In the genomic region with DNA sequence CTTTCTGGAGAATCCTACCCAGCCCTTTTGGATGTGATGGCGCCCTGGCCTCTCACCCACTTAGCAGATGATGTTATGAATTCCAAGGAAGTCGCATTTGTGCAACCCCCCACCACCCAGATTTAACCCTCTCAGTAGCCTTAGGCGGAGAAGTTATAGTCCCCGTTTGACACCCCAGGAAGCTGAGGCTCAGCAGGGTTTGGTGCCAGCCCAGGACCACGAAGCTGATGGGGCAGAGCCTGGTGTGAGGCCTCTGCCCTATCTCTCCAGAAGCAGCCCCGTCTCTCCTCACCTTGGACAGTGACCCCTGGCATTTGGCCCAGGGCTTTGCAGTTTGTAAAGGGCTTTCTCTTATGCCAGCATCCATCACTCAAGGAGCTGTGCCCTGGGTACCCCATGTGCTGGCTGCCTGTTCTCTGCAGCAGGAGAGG, we compare ENCODE assay signal across 7 cellular contexts. TPM values are rescaled to one million over a fixed set of nuclear protein-coding genes. Genes with fewer than 3 reads are reported as not detected.
DNase-seq lines count a peak whose midpoint lies in the region; ATAC-seq and TF ChIP-seq lines count a peak whose summit lies in the region.

No MANE protein-coding gene starts in this region.

- H3K9ac ChIP-seq in iPS-20b (ENCODE audit: low read depth, low read length) (peak overlapping the region; percentile 13; the same call in 1 of the 2 replicates), subcutaneous abdominal adipose tissue (ENCODE audit: low read length in 5 of 5) (peak overlapping the region; percentile 17 to 84 (median 68))

- no peak for TF ChIP-seq CTCF in HFFc6 (IDR thresholded peaks at IDR 0.05)

- H3K4me3 Mint-ChIP-seq in HFFc6 = peak overlapping the region; percentile 90
- H3K4me3 Mint-ChIP-seq in activated naive CD8-positive, alpha-beta T cell treated with anti-CD3 and anti-CD28 coated beads, Interleukin-2, amount 10 ng/mL, durations not matched to agents 7 days and 5 days = peak overlapping the region; percentile 79

- POLR2A ChIA-PET in activated naive CD8-positive, alpha-beta T cell treated with anti-CD3 and anti-CD28 coated beads, Interleukin-2, amount 10 ng/mL, durations not matched to agents 7 days and 5 days (lab: Charles Lee) = no interaction called here

- H3K27ac ChIP-seq in iPS-20b (ENCODE audit: low read length) = no peak overlapping the region
- H3K27ac ChIP-seq in subcutaneous abdominal adipose tissue (ENCODE audit: low read depth, low read length) = peak overlapping the region; percentile 46

- no peak for DNase-seq in HFFc6
- DNase-seq in activated naive CD8-positive, alpha-beta T cell treated with anti-CD3 and anti-CD28 coated beads, Interleukin-2, amount 10 ng/mL, durations not matched to agents 7 days and 5 days = no peak
- DNase-seq in NCI-H128 (lab: John Stamatoyannopoulos, UW; ENCODE audit: unreplicated experiment) = no peak
- DNase-seq in NCI-H1092 (lab: John Stamatoyannopoulos, UW) = no peak
- no peak for DNase-seq in activated CD4-positive, CD25-positive, alpha-beta regulatory T cell (lab: John Stamatoyannopoulos, UW)

- H3K4me1 ChIP-seq in iPS-20b (ENCODE audit: insufficient read depth, low read length) = peaks cover 17% of the 10 kb centered on the region; the same call in 1 of the 2 replicates
- H3K4me1 ChIP-seq in subcutaneous abdominal adipose tissue (ENCODE audit: control insufficient read depth in 5 of 5, insufficient read depth in 5 of 5, low read length in 5 of 5) = peaks cover 18 to 76% (median 56%) of the 10 kb centered on the region in 5 donors

- H3K27me3 ChIP-seq in iPS-20b (ENCODE audit: insufficient read depth, low read length) = peaks cover 12% of the 10 kb centered on the region; the same call in 1 of the 2 replicates
- H3K27me3 ChIP-seq in subcutaneous abdominal adipose tissue (ENCODE audit: control insufficient read depth in 5 of 5, insufficient read depth in 4 of 5, low read length in 5 of 5) = no peaks in the 10 kb centered on the region

- no peaks in the 10 kb centered on the region for H3K9me3 Mint-ChIP-seq in HFFc6
- H3K9me3 Mint-ChIP-seq in activated naive CD8-positive, alpha-beta T cell treated with anti-CD3 and anti-CD28 coated beads, Interleukin-2, amount 10 ng/mL, durations not matched to agents 7 days and 5 days = no peaks in the 10 kb centered on the region

- H3K27ac Mint-ChIP-seq in HFFc6 = peak overlapping the region; percentile 85
- H3K27ac Mint-ChIP-seq in activated naive CD8-positive, alpha-beta T cell treated with anti-CD3 and anti-CD28 coated beads, Interleukin-2, amount 10 ng/mL, durations not matched to agents 7 days and 5 days = no peak overlapping the region

- peaks cover 51% of the 10 kb centered on the region for H3K4me1 Mint-ChIP-seq in HFFc6 (ENCODE audit: low read depth)
- H3K4me1 Mint-ChIP-seq in activated naive CD8-positive, alpha-beta T cell treated with anti-CD3 and anti-CD28 coated beads, Interleukin-2, amount 10 ng/mL, durations not matched to agents 7 days and 5 days = peaks cover 21% of the 10 kb centered on the region

- peak overlapping the region; percentile 83; the same call in 1 of the 2 replicates for H3K4me3 ChIP-seq in iPS-20b (ENCODE audit: low read length)
- peak overlapping the region; percentile 79 to 93 (median 82) for H3K4me3 ChIP-seq in subcutaneous abdominal adipose tissue (ENCODE audit: low read depth in 1 of 5, low read length in 5 of 5)

- H3K36me3 Mint-ChIP-seq in HFFc6 (ENCODE audit: low read depth) = no peaks in the 10 kb centered on the region
- H3K36me3 Mint-ChIP-seq in activated naive CD8-positive, alpha-beta T cell treated with anti-CD3 and anti-CD28 coated beads, Interleukin-2, amount 10 ng/mL, durations not matched to agents 7 days and 5 days = no peaks in the 10 kb centered on the region

- H3K36me3 ChIP-seq in iPS-20b (ENCODE audit: insufficient read depth, low read depth, low read length) = no peaks in the 10 kb centered on the region
- H3K36me3 ChIP-seq in subcutaneous abdominal adipose tissue (ENCODE audit: control insufficient read depth in 5 of 5, insufficient read depth in 5 of 5, low read length in 5 of 5) = peaks cover 0 to 7% (median 0%) of the 10 kb centered on the region in 5 donors

- no peaks in the 10 kb centered on the region for H3K9me3 ChIP-seq in iPS-20b (ENCODE audit: insufficient read depth, low read depth, low read length)
- no peaks in the 10 kb centered on the region for H3K9me3 ChIP-seq in subcutaneous abdominal adipose tissue (ENCODE audit: control insufficient read depth in 5 of 5, low read length in 5 of 5)

- peaks cover 1% of the 10 kb centered on the region for H3K27me3 Mint-ChIP-seq in HFFc6 (ENCODE audit: insufficient read depth)
- peaks cover 41% of the 10 kb centered on the region for H3K27me3 Mint-ChIP-seq in activated naive CD8-positive, alpha-beta T cell treated with anti-CD3 and anti-CD28 coated beads, Interleukin-2, amount 10 ng/mL, durations not matched to agents 7 days and 5 days

- no peak for ATAC-seq in activated naive CD8-positive, alpha-beta T cell treated with anti-CD3 and anti-CD28 coated beads, Interleukin-2, amount 10 ng/mL, durations not matched to agents 7 days and 5 days (ENCODE audit: low read depth)

RNA-seq across cellular contexts. Expression of gene WFS1, which starts 1.1 kb away (rescaled TPM):
- total RNA-seq in HFFc6 (2021; fragmentation: NEBNext Ultra II Directional; extraction: Animal tissue kit (Norgen Biotek cat#: 25700)) = 10 to 100 TPM; 47.3 to 72.1 (median 56.0) TPM
- total RNA-seq in activated naive CD8-positive, alpha-beta T cell treated with anti-CD3 and anti-CD28 coated beads, Interleukin-2, amount 10 ng/mL, durations not matched to agents 7 days and 5 days = 1 to 10 TPM; 2.3 to 2.4 TPM

Comparison
In these comparisons a context has a peak if more than half of its experiments do, and no peak if none do; other contexts are left out.
1. RNA of gene WFS1, which starts 1.1 kb away (total RNA-seq): 47.3 to 72.1 TPM in HFFc6; 2.3 to 2.4 TPM in activated naive CD8-positive, alpha-beta T cell treated with anti-CD3 and anti-CD28 coated beads, Interleukin-2, amount 10 ng/mL, durations not matched to agents 7 days and 5 days; every median in the first group is over 10 times any median in the second.